7 cellular contexts compared by ENCODE assay signal in the genomic region with DNA sequence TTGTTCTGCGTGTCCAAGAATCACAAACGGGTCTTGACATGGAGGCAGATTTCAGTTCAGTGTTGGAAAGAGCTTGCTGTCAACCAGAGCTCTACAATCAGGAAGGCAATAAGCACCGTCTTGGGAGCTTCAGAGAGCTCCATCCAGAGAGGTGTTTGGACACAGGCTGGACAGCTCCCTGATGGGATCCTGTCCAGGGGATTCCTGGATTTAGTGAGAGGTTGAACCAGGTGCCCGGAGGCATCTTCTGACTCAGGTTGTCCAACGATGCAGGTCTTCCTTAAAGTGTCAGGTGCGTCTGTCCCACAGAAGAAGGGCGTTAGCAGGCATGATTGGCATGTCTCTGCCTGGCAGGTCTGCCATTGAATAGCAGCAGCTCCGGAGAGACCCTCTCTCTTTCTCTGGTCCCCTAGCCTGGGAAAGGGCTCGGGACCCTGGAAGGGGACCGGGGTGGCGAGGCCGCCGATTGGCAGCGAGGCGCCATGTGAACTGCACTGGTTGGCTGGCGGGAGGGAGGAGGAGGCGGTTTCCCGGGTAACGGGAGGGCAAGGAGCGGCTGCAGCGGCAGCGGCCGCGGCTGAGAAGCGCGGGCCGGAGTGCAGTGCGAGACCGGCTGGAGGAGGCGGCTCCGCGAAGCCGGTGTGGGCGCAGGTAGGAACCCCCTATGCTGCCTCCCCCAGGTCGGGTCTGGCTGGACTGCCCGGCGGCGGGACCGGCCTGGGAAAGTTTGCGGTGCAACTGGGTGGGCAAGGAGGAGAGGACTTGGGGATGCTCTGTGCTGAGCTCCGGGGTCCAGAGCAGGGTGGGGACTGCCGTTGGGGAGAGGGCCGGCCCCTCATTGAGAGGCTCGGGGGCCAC.
DNase-seq lines count a peak whose midpoint lies in the region; ATAC-seq and TF ChIP-seq lines count a peak whose summit lies in the region.

No MANE protein-coding gene starts in this region.

- intact Hi-C loops in sciatic nerve (cut with DNase I) = no loop called here

- no peak for TF ChIP-seq CTCF in WERI-Rb-1 (IDR thresholded peaks at IDR 0.05; ENCODE audit: low read depth, low read length)
- TF ChIP-seq CTCF in right atrium auricular region (IDR thresholded peaks at IDR 0.05) = no peak

- H3K27ac ChIP-seq in WERI-Rb-1 (no peak overlapping the region), right atrium auricular region (no peak overlapping the region)

- H3K4me3 ChIP-seq in WERI-Rb-1 (ENCODE audit: low read depth, low read length) = peak overlapping the region; percentile 17
- peak overlapping the region; percentile 27 to 51 for H3K4me3 ChIP-seq in right atrium auricular region

- ATAC-seq in GM18498 (IDR thresholded peaks at IDR 0.05; ENCODE audit: unreplicated experiment) = peak; percentile 61
- ATAC-seq in HG03095 (IDR thresholded peaks at IDR 0.05; ENCODE audit: unreplicated experiment) = peak; percentile 36
- ATAC-seq in sciatic nerve = peak; percentile 74

- H3K4me1 ChIP-seq in right atrium auricular region = peaks cover 0 to 21% of the 10 kb centered on the region in 2 donors

- peaks cover 95% of the 10 kb centered on the region for H3K27me3 ChIP-seq in WERI-Rb-1 (ENCODE audit: insufficient read depth, low read depth, severe bottlenecking)
- peaks cover 8 to 9% of the 10 kb centered on the region in 2 donors for H3K27me3 ChIP-seq in right atrium auricular region

- no peaks in the 10 kb centered on the region for H3K36me3 ChIP-seq in WERI-Rb-1
- no peaks in the 10 kb centered on the region for H3K36me3 ChIP-seq in right atrium auricular region

- no peaks in the 10 kb centered on the region for H3K9me3 ChIP-seq in WERI-Rb-1 (ENCODE audit: severe bottlenecking)
- no peaks in the 10 kb centered on the region for H3K9me3 ChIP-seq in right atrium auricular region

- peak; percentile 35 for DNase-seq in WERI-Rb-1
- DNase-seq in right atrium auricular region (ENCODE audit: low spot score) = no peak
- DNase-seq in sciatic nerve (ENCODE audit: low spot score) = peak; percentile 67
- no peak for DNase-seq in mucosa of gallbladder (ENCODE audit: low spot score)
- no peak for DNase-seq in NAMALWA (ENCODE audit: low spot score)

Comparison
In these comparisons a context has a peak if more than half of its experiments do, and no peak if none do; other contexts are left out.
1. DNase-seq: peak in WERI-Rb-1 (single experiment) and sciatic nerve (single experiment); none in right atrium auricular region (single experiment), mucosa of gallbladder (single experiment) and NAMALWA (single experiment).
2. Peak in every context shown above with its lines, with median percentiles within 50 percentile points of each other: ATAC-seq.